In the genomic region with DNA sequence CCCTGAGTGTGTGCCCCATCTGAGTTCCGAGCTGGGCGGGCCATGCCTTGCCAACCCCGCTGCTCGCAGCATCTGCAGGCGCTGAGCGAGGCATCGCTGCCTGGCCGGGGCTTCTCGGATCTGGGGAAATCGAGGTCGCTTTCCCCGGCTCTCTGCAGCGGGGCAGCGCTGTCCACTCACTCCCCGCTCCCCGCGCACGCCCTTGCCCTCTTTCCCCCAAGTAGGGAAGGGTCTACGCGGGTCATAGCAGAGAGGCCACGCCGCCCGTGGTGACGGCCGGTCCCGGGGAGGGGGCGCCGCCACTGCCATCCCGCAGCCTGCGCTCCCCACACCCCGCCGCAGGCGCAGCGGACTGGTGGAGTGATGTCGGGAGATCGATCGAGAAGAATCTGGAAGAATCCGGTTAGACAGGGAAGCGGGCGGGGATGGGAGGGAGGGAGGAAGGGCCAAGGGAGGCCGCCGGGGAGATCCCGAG, we compare ENCODE assay signal across 8 cellular contexts. TPM values are rescaled to one million over a fixed set of nuclear protein-coding genes. Genes with fewer than 3 reads are reported as not detected.
DNase-seq lines count a peak whose midpoint lies in the region; ATAC-seq and TF ChIP-seq lines count a peak whose summit lies in the region.

No MANE protein-coding gene starts in this region.

- H2AFZ ChIP-seq in parathyroid adenoma = peak overlapping the region; percentile 84

- H3K4me1 ChIP-seq in adipocyte (ENCODE audit: control insufficient read depth, insufficient read depth, low read length) = peaks cover 10% of the 10 kb centered on the region
- peaks cover 43% of the 10 kb centered on the region for H3K4me1 ChIP-seq in left ventricle myocardium inferior
- H3K4me1 ChIP-seq in parathyroid adenoma = peaks cover 14% of the 10 kb centered on the region

- H3K9ac ChIP-seq in adipocyte (ENCODE audit: low read length) = peak overlapping the region; percentile 67
- no peak overlapping the region for H3K9ac ChIP-seq in parathyroid adenoma

- H3K27me3 ChIP-seq in adipocyte (replicated peaks; ENCODE audit: control insufficient read depth, insufficient read depth, low read length) = no peaks in the 10 kb centered on the region
- no peaks in the 10 kb centered on the region for H3K27me3 ChIP-seq in left ventricle myocardium inferior (ENCODE audit: low read depth)
- no peaks in the 10 kb centered on the region for H3K27me3 ChIP-seq in parathyroid adenoma (ENCODE audit: control insufficient read depth, insufficient read depth, low read length)

- H3K27ac ChIP-seq in left ventricle myocardium inferior (replicated peaks) (peak overlapping the region; percentile 82), parathyroid adenoma (no peak overlapping the region)

- H3K4me3 ChIP-seq in Jurkat, Clone E6-1 (ENCODE audit: low read length) = peak overlapping the region; percentile 82
- peak overlapping the region; percentile 90 for H3K4me3 ChIP-seq in adipocyte (ENCODE audit: low read length)
- peak overlapping the region; percentile 83 for H3K4me3 ChIP-seq in left ventricle myocardium inferior
- peak overlapping the region; percentile 72 for H3K4me3 ChIP-seq in parathyroid adenoma (ENCODE audit: low read depth, low read length)

- peaks cover 20% of the 10 kb centered on the region for H3K36me3 ChIP-seq in adipocyte (ENCODE audit: control insufficient read depth, insufficient read depth, low read length, severe bottlenecking)
- peaks cover 16% of the 10 kb centered on the region for H3K36me3 ChIP-seq in left ventricle myocardium inferior
- no peaks in the 10 kb centered on the region for H3K36me3 ChIP-seq in parathyroid adenoma (ENCODE audit: control insufficient read depth, insufficient read depth, low read length)

- H3K4me2 ChIP-seq in parathyroid adenoma (ENCODE audit: low read length) = peak overlapping the region; percentile 87

- H3K79me2 ChIP-seq in parathyroid adenoma = peaks cover 8% of the 10 kb centered on the region

- no peak for TF ChIP-seq CTCF in left ventricle myocardium inferior (IDR thresholded peaks at IDR 0.05; ENCODE audit: borderline replicate concordance)
- no peak for TF ChIP-seq CTCF in parathyroid adenoma (IDR thresholded peaks at IDR 0.05)

- intact Hi-C loops in left ventricle myocardium inferior (cut with micrococcal nuclease) = no loop called here

- no peaks in the 10 kb centered on the region for H3K9me3 ChIP-seq in adipocyte (ENCODE audit: control insufficient read depth, low read length)
- no peaks in the 10 kb centered on the region for H3K9me3 ChIP-seq in left ventricle myocardium inferior (replicated peaks)
- H3K9me3 ChIP-seq in parathyroid adenoma (ENCODE audit: control insufficient read depth, low read length) = no peaks in the 10 kb centered on the region

- DNase-seq in GM19238 (ENCODE audit: insufficient read length, low spot score) (peak; percentile 23), adipocyte (ENCODE audit: low read depth) (no peak), left ventricle myocardium inferior (no peak)
- DNase-seq in Jurkat, Clone E6-1 (ENCODE audit: low read depth, low spot score) = no peak

- ATAC-seq in GM18511 (IDR thresholded peaks at IDR 0.05; ENCODE audit: unreplicated experiment) (no peak), HG03460 (IDR thresholded peaks at IDR 0.05; ENCODE audit: unreplicated experiment) (no peak), GM18868 (IDR thresholded peaks at IDR 0.05; ENCODE audit: unreplicated experiment) (no peak)

RNA-seq across cellular contexts. Expression of gene FKBP4, which starts 0.5 kb away (rescaled TPM):
- polyA plus RNA-seq in Jurkat, Clone E6-1 (2012; ENCODE audit: insufficient read depth, insufficient read length) = 158 TPM
- total RNA-seq in left ventricle myocardium inferior = 57.0 TPM

RNA-seq across cellular contexts. Expression of gene ITFG2, which starts 18.2 kb away (rescaled TPM):
- 31.9 TPM for polyA plus RNA-seq in Jurkat, Clone E6-1 (2012; ENCODE audit: insufficient read depth, insufficient read length)
- total RNA-seq in left ventricle myocardium inferior = 12.4 TPM

RNA-seq across cellular contexts. Expression of gene NRIP2, which starts 40.5 kb away (rescaled TPM):
- 1.3 TPM for polyA plus RNA-seq in Jurkat, Clone E6-1 (2012; ENCODE audit: insufficient read depth, insufficient read length)
- 1.2 TPM for total RNA-seq in left ventricle myocardium inferior
